Comparison of ENCODE assay signal across 20 cellular contexts in the genomic region with DNA sequence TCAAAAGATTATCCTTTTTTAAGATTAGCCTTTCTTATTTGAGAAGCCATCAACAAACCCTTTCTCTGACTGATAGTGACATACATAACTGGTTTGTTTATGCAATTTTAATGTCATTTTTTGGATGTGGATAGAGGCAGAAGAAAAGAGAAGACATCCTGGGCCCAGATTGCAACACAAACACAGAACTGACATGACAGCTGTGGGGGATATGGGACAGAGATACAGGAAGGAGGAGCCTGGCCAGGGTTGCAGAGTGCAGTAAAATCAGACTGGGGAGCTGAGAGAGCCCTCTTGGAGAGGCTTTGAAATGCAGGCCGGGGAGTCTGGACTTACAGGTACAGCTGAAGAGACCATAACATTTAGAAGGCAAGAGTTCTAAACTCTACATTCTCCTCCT.
DNase-seq lines count a peak whose midpoint lies in the region; ATAC-seq and FAIRE-seq lines count a peak whose summit lies in the region.
"Had no signal": no experiment of that assay in that cellular context is flagged by ENCODE, and none has a peak within 500 bp of the region (broad histone marks: within the 10 kb centered on the region; RNA-seq: fewer than 3 reads in every experiment).

No MANE protein-coding gene starts in this region.

- DNase-seq in activated naive CD8-positive, alpha-beta T cell treated with anti-CD3 and anti-CD28 coated beads, Interleukin-2, amount 50 U/mL, for 24 hours = no peak
- peak; percentile 77 for DNase-seq in NOMO-1 treated with DMSO at 0.1 percent for 48 hours (lab: John Stamatoyannopoulos, UW; ENCODE audit: unreplicated experiment)
- no peak for DNase-seq in frontal cortex (ENCODE audit: low spot score in 2 of 2)
- DNase-seq in CD4-positive, alpha-beta memory T cell = no peak
- DNase-seq in DMS79 treated with DMSO at 0.1 percent for 48 hours (lab: John Stamatoyannopoulos, UW) = no peak
- DNase-seq: activated CD8-positive, alpha-beta memory T cell treated with anti-CD3 and anti-CD28 coated beads, Interleukin-2, amount 10 ng/mL, durations not matched to agents 7 days and 5 days; DMS 273 treated with DMSO at 0.1 percent for 48 hours; IMR-90; MG63; NCI-H187 treated with DMSO at 0.1 percent for 48 hours; NCI-H345; SK-N-SH had no signal

- CTCF ChIA-PET in CD4-positive, alpha-beta memory T cell (lab: Charles Lee; ENCODE audit: partially characterized antibody) = interaction anchor here (1.1 to 3.4 kb wide), 3 partner anchors 10 to 198 kb away, joined by 3 to 18 read pairs (median 3); no protein-coding TSS in a partner anchor

- no peaks in the 10 kb centered on the region for H3K9me3 Mint-ChIP-seq in activated naive CD8-positive, alpha-beta T cell (ENCODE audit: low read depth)
- no peaks in the 10 kb centered on the region for H3K9me3 Mint-ChIP-seq in activated naive CD8-positive, alpha-beta T cell treated with anti-CD3 and anti-CD28 coated beads, Interleukin-2, amount 50 U/mL, for 24 hours
- no peaks in the 10 kb centered on the region for H3K9me3 Mint-ChIP-seq in stimulated activated memory B cell treated with anti-CD40 and anti-IgM and Interleukin-4, amounts not matched to agents 10 μg/mL and 1 μg/mL and 100 μg/mL, for 72 hours
- no peaks in the 10 kb centered on the region for H3K9me3 Mint-ChIP-seq in CD4-positive, alpha-beta memory T cell

- POLR2A ChIA-PET in CD4-positive, alpha-beta memory T cell (lab: Charles Lee; ENCODE audit: partially characterized antibody) = no interaction called here

- no peaks in the 10 kb centered on the region for H3K4me1 ChIP-seq in CD4-positive, alpha-beta memory T cell (ENCODE audit: insufficient read depth, low read length)
- H3K4me1 ChIP-seq: vagina had no signal

- no peaks in the 10 kb centered on the region for H3K4me1 Mint-ChIP-seq in activated naive CD8-positive, alpha-beta T cell (ENCODE audit: low read depth)
- peaks cover 3% of the 10 kb centered on the region for H3K4me1 Mint-ChIP-seq in activated naive CD8-positive, alpha-beta T cell treated with anti-CD3 and anti-CD28 coated beads, Interleukin-2, amount 50 U/mL, for 24 hours
- H3K4me1 Mint-ChIP-seq in stimulated activated memory B cell treated with anti-CD40 and anti-IgM and Interleukin-4, amounts not matched to agents 10 μg/mL and 1 μg/mL and 100 μg/mL, for 72 hours = no peaks in the 10 kb centered on the region
- peaks cover 0 to 7% (median 5%) of the 10 kb centered on the region in 4 donors for H3K4me1 Mint-ChIP-seq in CD4-positive, alpha-beta memory T cell

- peaks cover 5% of the 10 kb centered on the region for H3K36me3 Mint-ChIP-seq in activated naive CD8-positive, alpha-beta T cell
- peaks cover 6% of the 10 kb centered on the region for H3K36me3 Mint-ChIP-seq in activated naive CD8-positive, alpha-beta T cell treated with anti-CD3 and anti-CD28 coated beads, Interleukin-2, amount 50 U/mL, for 24 hours (ENCODE audit: low read depth)
- peaks cover 35% of the 10 kb centered on the region for H3K36me3 Mint-ChIP-seq in stimulated activated memory B cell treated with anti-CD40 and anti-IgM and Interleukin-4, amounts not matched to agents 10 μg/mL and 1 μg/mL and 100 μg/mL, for 72 hours
- H3K36me3 Mint-ChIP-seq in CD4-positive, alpha-beta memory T cell = peaks cover 21 to 52% of the 10 kb centered on the region in 2 donors

- H3K27ac Mint-ChIP-seq in activated naive CD8-positive, alpha-beta T cell = peak overlapping the region; percentile 25
- H3K27ac Mint-ChIP-seq in activated naive CD8-positive, alpha-beta T cell treated with anti-CD3 and anti-CD28 coated beads, Interleukin-2, amount 50 U/mL, for 24 hours = no peak overlapping the region
- peak overlapping the region; percentile 6 for H3K27ac Mint-ChIP-seq in stimulated activated memory B cell treated with anti-CD40 and anti-IgM and Interleukin-4, amounts not matched to agents 10 μg/mL and 1 μg/mL and 100 μg/mL, for 72 hours
- peak overlapping the region in 2 of 7 donors; percentile 31 to 61 for H3K27ac Mint-ChIP-seq in CD4-positive, alpha-beta memory T cell
- H3K27ac Mint-ChIP-seq: activated CD8-positive, alpha-beta memory T cell treated with anti-CD3 and anti-CD28 coated beads, Interleukin-2, amount 10 ng/mL, durations not matched to agents 7 days and 5 days had no signal

- peak; percentile 71 for FAIRE-seq in frontal cortex (lab: Jason Lieb, UNC)
- FAIRE-seq: A204.1, G401.6 had no signal

- no peak overlapping the region for H3K4me3 Mint-ChIP-seq in activated naive CD8-positive, alpha-beta T cell
- H3K4me3 Mint-ChIP-seq in activated naive CD8-positive, alpha-beta T cell treated with anti-CD3 and anti-CD28 coated beads, Interleukin-2, amount 50 U/mL, for 24 hours = no peak overlapping the region
- H3K4me3 Mint-ChIP-seq in stimulated activated memory B cell treated with anti-CD40 and anti-IgM and Interleukin-4, amounts not matched to agents 10 μg/mL and 1 μg/mL and 100 μg/mL, for 72 hours = no peak overlapping the region
- H3K4me3 Mint-ChIP-seq in CD4-positive, alpha-beta memory T cell = no peak overlapping the region
- H3K4me3 Mint-ChIP-seq: activated CD8-positive, alpha-beta memory T cell treated with anti-CD3 and anti-CD28 coated beads, Interleukin-2, amount 10 ng/mL, durations not matched to agents 7 days and 5 days had no signal

- no peak overlapping the region for H3K4me3 ChIP-seq in CD4-positive, alpha-beta memory T cell (ENCODE audit: low read length in 2 of 2)
- H3K4me3 ChIP-seq: BLaER1, heart right ventricle, MG63, vagina had no signal

- H3K27me3 ChIP-seq in CD4-positive, alpha-beta memory T cell (ENCODE audit: insufficient read depth, low read length) = no peaks in the 10 kb centered on the region
- H3K27me3 ChIP-seq: BLaER1, heart right ventricle, MG63, vagina had no signal

- H3K9me3 ChIP-seq in CD4-positive, alpha-beta memory T cell (ENCODE audit: control insufficient read depth in 1 of 2, low read length in 2 of 2) = no peaks in the 10 kb centered on the region
- H3K9me3 ChIP-seq: BLaER1, heart right ventricle, MG63, SK-N-SH, vagina had no signal

- no peak overlapping the region for H3K27ac ChIP-seq in CD4-positive, alpha-beta memory T cell (ENCODE audit: low read depth, low read length)
- H3K27ac ChIP-seq: BLaER1, vagina had no signal

- peaks cover 40% of the 10 kb centered on the region for H3K36me3 ChIP-seq in CD4-positive, alpha-beta memory T cell (ENCODE audit: insufficient read depth, low read length)

- intact Hi-C loops in CD4-positive, alpha-beta memory T cell (cut with micrococcal nuclease) = no loop called here

- no peaks in the 10 kb centered on the region for H3K27me3 Mint-ChIP-seq in activated naive CD8-positive, alpha-beta T cell
- H3K27me3 Mint-ChIP-seq in activated naive CD8-positive, alpha-beta T cell treated with anti-CD3 and anti-CD28 coated beads, Interleukin-2, amount 50 U/mL, for 24 hours = no peaks in the 10 kb centered on the region
- H3K27me3 Mint-ChIP-seq in stimulated activated memory B cell treated with anti-CD40 and anti-IgM and Interleukin-4, amounts not matched to agents 10 μg/mL and 1 μg/mL and 100 μg/mL, for 72 hours = no peaks in the 10 kb centered on the region
- H3K27me3 Mint-ChIP-seq in CD4-positive, alpha-beta memory T cell = no peaks in the 10 kb centered on the region
- H3K27me3 Mint-ChIP-seq: activated CD8-positive, alpha-beta memory T cell treated with anti-CD3 and anti-CD28 coated beads, Interleukin-2, amount 10 ng/mL, durations not matched to agents 7 days and 5 days had no signal

- no peak for ATAC-seq in activated naive CD8-positive, alpha-beta T cell treated with anti-CD3 and anti-CD28 coated beads, Interleukin-2, amount 50 U/mL, for 24 hours
- no peak for ATAC-seq in stimulated activated memory B cell treated with anti-CD40 and anti-IgM and Interleukin-4, amounts not matched to agents 10 μg/mL and 1 μg/mL and 100 μg/mL, for 72 hours
- ATAC-seq in GM21360 (IDR thresholded peaks at IDR 0.05; ENCODE audit: unreplicated experiment) = no peak
- ATAC-seq: activated CD8-positive, alpha-beta memory T cell treated with anti-CD3 and anti-CD28 coated beads, Interleukin-2, amount 10 ng/mL, durations not matched to agents 7 days and 5 days had no signal
